Comparison of ENCODE assay signal across 37 cellular contexts in genomic region chr12:108094250-108094649, GRCh38. TPM values are rescaled to one million over a fixed set of nuclear protein-coding genes. Genes with fewer than 3 reads are reported as not detected.
DNase-seq lines count a peak whose midpoint lies in the region; ATAC-seq, FAIRE-seq and TF ChIP-seq lines count a peak whose summit lies in the region.
"Had no signal": no experiment of that assay in that cellular context is flagged by ENCODE, and none has a peak within 500 bp of the region (broad histone marks: within the 10 kb centered on the region; RNA-seq: fewer than 3 reads in every experiment).

No MANE protein-coding gene starts in this region.

- no peak overlapping the region for H2AFZ ChIP-seq in K562 (ENCODE audit: low read depth, low read length)

- in situ Hi-C loops in K562 (cut with MboI): no loop called here

- H3K27me3 ChIP-seq in K562 (ENCODE audit: control insufficient read depth in 2 of 2, insufficient read depth in 2 of 2, low read length in 2 of 2): peaks cover 9 to 11% of the 10 kb centered on the region in 2 experiments; a peak in 3 of 5 replicates
- H3K27me3 ChIP-seq in CD8-positive, alpha-beta T cell (ENCODE audit: insufficient read depth, low read length): no peaks in the 10 kb centered on the region
- H3K27me3 ChIP-seq: BE2C; BLaER1; BLaER1 treated with 17β-estradiol and CSF1 and Interleukin-3, amounts not matched to agents 10 nM and 100 nM had no signal

- no peak for FAIRE-seq in K562 (lab: Jason Lieb, UNC)
- FAIRE-seq: A204.1, A549 had no signal

- no peak overlapping the region for H3K27ac Mint-ChIP-seq in CD8-positive, alpha-beta T cell
- H3K27ac Mint-ChIP-seq: B cell; CD14-positive monocyte; CD4-positive, alpha-beta memory T cell; CD4-positive, alpha-beta T cell; CD4-positive, CD25-positive, alpha-beta regulatory T cell; CD8-positive, alpha-beta memory T cell had no signal

- no peak for TF ChIP-seq RAD21 in K562 (CRISPR knock-in tag; conservative IDR thresholded peaks at IDR 0.05 in 1 of 2, IDR thresholded peaks at IDR 0.05 in 1 of 2)

- H3K27ac ChIP-seq in VCaP (peak overlapping the region; percentile 67), K562 (ENCODE audit: extremely low read depth, low read depth, low read length) (no peak overlapping the region)
- no peak overlapping the region for H3K27ac ChIP-seq in CD8-positive, alpha-beta T cell (ENCODE audit: low read depth, low read length)
- H3K27ac ChIP-seq: 22Rv1; A549; BLaER1; BLaER1 treated with 17β-estradiol and CSF1 and Interleukin-3, amounts not matched to agents 10 nM and 100 nM; C4-2B had no signal

- peaks cover 22% of the 10 kb centered on the region for H3K27me3 Mint-ChIP-seq in CD8-positive, alpha-beta T cell (ENCODE audit: low read depth)

- no peaks in the 10 kb centered on the region for H3K36me3 ChIP-seq in K562 (ENCODE audit: control insufficient read depth, insufficient read depth, low read length)
- no peaks in the 10 kb centered on the region for H3K36me3 ChIP-seq in CD8-positive, alpha-beta T cell (ENCODE audit: insufficient read depth, low read length)
- H3K36me3 ChIP-seq: BE2C; BLaER1; BLaER1 treated with 17β-estradiol and CSF1 and Interleukin-3, amounts not matched to agents 10 nM and 100 nM had no signal

- no peak for TF ChIP-seq POLR2A in K562 (conservative IDR thresholded peaks at IDR 0.05)

- DNase-seq in K562 (ENCODE audit: extremely low read depth in 1 of 4, low spot score in 3 of 4) (no peak), islet precursor cell (peak; percentile 7), posterior cingulate gyrus (no peak), NCI-H524 (lab: John Stamatoyannopoulos, UW) (no peak)
- DNase-seq in CD8-positive, alpha-beta T cell: no peak
- DNase-seq: 8988T; ACHN; AML-193; BE2C; C1 segment of cervical spinal cord; Caco-2; Calu3; CD4-positive, alpha-beta memory T cell; CD4-positive, alpha-beta T cell; CD4-positive, CD25-positive, alpha-beta regulatory T cell; CD8-positive, alpha-beta memory T cell; COR-L47; DMS 273 treated with DMSO at 0.1 percent for 48 hours; DMS153; DMS53; DMS79; DMS79 treated with DMSO at 0.1 percent for 48 hours; DND-41; EL had no signal

- CTCF ChIA-PET in K562 (lab: Yijun Ruan, JAX; ENCODE audit: low intra/inter-chr PET ratio): no interaction called here
- CTCF ChIA-PET in CD8-positive, alpha-beta T cell (lab: Charles Lee): no interaction called here

- no peak overlapping the region for H3K9ac ChIP-seq in K562 (ENCODE audit: insufficient read depth in 1 of 2, low read depth in 2 of 2, low read length in 2 of 2)
- H3K9ac ChIP-seq: BLaER1; BLaER1 treated with 17β-estradiol and CSF1 and Interleukin-3, amounts not matched to agents 10 nM and 100 nM had no signal

- no peaks in the 10 kb centered on the region for H3K4me1 Mint-ChIP-seq in CD8-positive, alpha-beta T cell (ENCODE audit: low read depth)
- H3K4me1 Mint-ChIP-seq: B cell; CD14-positive monocyte; CD8-positive, alpha-beta memory T cell had no signal

- POLR2A ChIA-PET in K562 (lab: Yijun Ruan, JAX): no interaction called here
- POLR2A ChIA-PET in CD8-positive, alpha-beta T cell (lab: Charles Lee): no interaction called here

- no peak for TF ChIP-seq CTCF in VCaP (conservative IDR thresholded peaks at IDR 0.05)
- TF ChIP-seq CTCF in K562 (IDR thresholded peaks at IDR 0.05 in 2 of 3, conservative IDR thresholded peaks at IDR 0.05 in 1 of 3; ENCODE audit: insufficient read depth in 2 of 3, low read depth in 1 of 3, low read length in 3 of 3): no peak
- no peak for TF ChIP-seq CTCF in CD8-positive, alpha-beta T cell (IDR thresholded peaks at IDR 0.05)

- ATAC-seq in K562: no peak
- ATAC-seq in CD8-positive, alpha-beta T cell: no peak
- ATAC-seq: A549 had no signal

- no peaks in the 10 kb centered on the region for H4K20me1 ChIP-seq in K562 (replicated peaks; ENCODE audit: control insufficient read depth, insufficient read depth, low read length)
- H4K20me1 ChIP-seq: BLaER1; BLaER1 treated with 17β-estradiol and CSF1 and Interleukin-3, amounts not matched to agents 10 nM and 100 nM had no signal

- no peaks in the 10 kb centered on the region for H3K79me2 ChIP-seq in K562 (ENCODE audit: control insufficient read depth, insufficient read depth, low read length)

- H3K4me1 ChIP-seq in K562 (replicated peaks in 1 of 2; ENCODE audit: control insufficient read depth in 2 of 2, insufficient read depth in 2 of 2, low read length in 2 of 2): peaks cover 0 to 2% of the 10 kb centered on the region in 2 experiments; a peak in 1 of 5 replicates
- no peaks in the 10 kb centered on the region for H3K4me1 ChIP-seq in CD8-positive, alpha-beta T cell (ENCODE audit: insufficient read depth, low read length)
- H3K4me1 ChIP-seq: A549; BLaER1; BLaER1 treated with 17β-estradiol and CSF1 and Interleukin-3, amounts not matched to agents 10 nM and 100 nM; Caco-2 had no signal

- no peaks in the 10 kb centered on the region for H3K9me1 ChIP-seq in K562 (ENCODE audit: control insufficient read depth, insufficient read depth, low read length)

- H3K9me3 Mint-ChIP-seq in CD8-positive, alpha-beta T cell: no peaks in the 10 kb centered on the region
- H3K9me3 Mint-ChIP-seq: CD4-positive, alpha-beta T cell had no signal

- intact Hi-C loops in K562 (cut with micrococcal nuclease) (loop anchor here (10.0 kb wide), 1 partner anchor 401 kb away; no protein-coding TSS in a partner anchor), posterior cingulate gyrus (cut with DNase I) (no loop called here)
- intact Hi-C loops in CD8-positive, alpha-beta T cell (cut with DNase I, micrococcal nuclease): no loop called here

- no peak overlapping the region for H3K4me3 Mint-ChIP-seq in CD8-positive, alpha-beta T cell
- H3K4me3 Mint-ChIP-seq: B cell; CD14-positive monocyte; CD4-positive, alpha-beta memory T cell; CD4-positive, alpha-beta T cell; CD4-positive, CD25-positive, alpha-beta regulatory T cell; CD8-positive, alpha-beta memory T cell had no signal

- no TSS peak for BruUV-seq in K562 (replicated peaks; lab: Mats Ljungman, UMichigan)

- no peak for TF ChIP-seq EP300 in K562 (IDR thresholded peaks at IDR 0.05; ENCODE audit: low read length)

- H3K36me3 Mint-ChIP-seq in CD8-positive, alpha-beta T cell: no peaks in the 10 kb centered on the region
- H3K36me3 Mint-ChIP-seq: CD14-positive monocyte; CD4-positive, alpha-beta memory T cell; CD4-positive, CD25-positive, alpha-beta regulatory T cell; CD8-positive, alpha-beta memory T cell had no signal

- H3K9me3 ChIP-seq in K562 (replicated peaks; ENCODE audit: control insufficient read depth, insufficient read depth, low read depth, low read length): no peaks in the 10 kb centered on the region
- H3K9me3 ChIP-seq in CD8-positive, alpha-beta T cell (ENCODE audit: low read length): no peaks in the 10 kb centered on the region
- H3K9me3 ChIP-seq: A549; BE2C; BLaER1; BLaER1 treated with 17β-estradiol and CSF1 and Interleukin-3, amounts not matched to agents 10 nM and 100 nM; Caco-2 had no signal

- H3K4me2 ChIP-seq in K562 (ENCODE audit: insufficient read depth, low read length): no peak overlapping the region
- H3K4me2 ChIP-seq: A549; BLaER1; BLaER1 treated with 17β-estradiol and CSF1 and Interleukin-3, amounts not matched to agents 10 nM and 100 nM had no signal

- no peak overlapping the region for H3K4me3 ChIP-seq in K562
- H3K4me3 ChIP-seq in CD8-positive, alpha-beta T cell (ENCODE audit: low read depth, low read length): no peak overlapping the region
- H3K4me3 ChIP-seq: A549; BLaER1; BLaER1 treated with 17β-estradiol and CSF1 and Interleukin-3, amounts not matched to agents 10 nM and 100 nM had no signal

TF ChIP-seq in K562, 482 proteins besides CTCF, POLR2A, EP300 and RAD21 (continues in another document):
- TF ChIP-seq MCM5 (IDR thresholded peaks at IDR 0.05; ENCODE audit: low read depth) (no peak), ZNF165 (CRISPR knock-in tag; IDR thresholded peaks at IDR 0.05; ENCODE audit: borderline replicate concordance) (no peak)

RNA-seq across cellular contexts. Expression of gene WSCD2, which starts 34.8 kb away (rescaled TPM):
- 0.65 and 4.6 TPM in 2 replicates for total RNA-seq in K562 (2011; cell fraction: chromatin; rRNA removed; ENCODE audit: low replicate concordance)
- total RNA-seq in K562 (2011; cell fraction: nucleolus; rRNA removed): 0.33 and 1.8 TPM in 2 replicates
- total RNA-seq in K562 (2011; cell fraction: nucleoplasm; rRNA removed): 2.8 and 3.4 TPM in 2 replicates
- total RNA-seq in K562 (2014; rRNA removed): 4.0 and 4.9 TPM in 2 replicates
- 3.0 TPM in 2 replicates for total RNA-seq in K562 (2014; rRNA removed; fragmentation: Illumina TruSeq; extraction: Trizol)
- 13.9 and 14.1 TPM in 2 replicates for total RNA-seq in K562 (2015; rRNA removed; fragmentation: Illumina TruSeq; extraction: Trizol)
- 4.0 and 5.0 TPM in 2 replicates for total RNA-seq in K562 (2021)
- polyA plus RNA-seq in K562 (2011; rRNA removed): 0.88 and 0.91 TPM in 2 replicates
- polyA plus RNA-seq in K562 (2011; cell fraction: cytosol; rRNA removed): 0.15 and 0.38 TPM in 2 replicates
- 0.50 and 1.4 TPM in 2 replicates for polyA plus RNA-seq in K562 (2011; cell fraction: nucleus; rRNA removed)
- 9.3 and 12.5 TPM in 2 replicates for polyA plus RNA-seq in K562 (2012)
- 2.8 and 5.2 TPM in 2 replicates for polyA plus RNA-seq in K562 (2014; fragmentation: Illumina TruSeq; extraction: Trizol)
- under 1 TPM; 0.72 to 0.89 TPM for polyA plus RNA-seq in K562 (2014; fragmentation: Nextera tagmentation; extraction: Ambion mirVana)
- polyA plus RNA-seq in K562 (2014; rRNA removed): 4.1 and 6.0 TPM in 2 replicates
- polyA minus RNA-seq in K562 (2011; rRNA and poly(A)+ RNA removed): 0.11 and 0.57 TPM in 2 replicates
- 1.2 TPM in 1 of 2 replicates, not detected in the other for polyA minus RNA-seq in K562 (2011; cell fraction: cytosol; rRNA and poly(A)+ RNA removed)
- 0.67 and 3.7 TPM in 2 replicates for polyA minus RNA-seq in K562 (2011; cell fraction: nucleus; rRNA and poly(A)+ RNA removed)
- total RNA-seq in CD8-positive, alpha-beta T cell: not detected
- total RNA-seq: A172; A673; Caco-2; Calu3; CD4-positive, alpha-beta memory T cell; CD4-positive, alpha-beta T cell; CD8-positive, alpha-beta memory T cell had no signal
- polyA plus RNA-seq: A549; AG04450; BJ; CD14-positive monocyte; CD4-positive, alpha-beta memory T cell had no signal
